Comparison of ENCODE assay signal across 8 cellular contexts in the genomic region with DNA sequence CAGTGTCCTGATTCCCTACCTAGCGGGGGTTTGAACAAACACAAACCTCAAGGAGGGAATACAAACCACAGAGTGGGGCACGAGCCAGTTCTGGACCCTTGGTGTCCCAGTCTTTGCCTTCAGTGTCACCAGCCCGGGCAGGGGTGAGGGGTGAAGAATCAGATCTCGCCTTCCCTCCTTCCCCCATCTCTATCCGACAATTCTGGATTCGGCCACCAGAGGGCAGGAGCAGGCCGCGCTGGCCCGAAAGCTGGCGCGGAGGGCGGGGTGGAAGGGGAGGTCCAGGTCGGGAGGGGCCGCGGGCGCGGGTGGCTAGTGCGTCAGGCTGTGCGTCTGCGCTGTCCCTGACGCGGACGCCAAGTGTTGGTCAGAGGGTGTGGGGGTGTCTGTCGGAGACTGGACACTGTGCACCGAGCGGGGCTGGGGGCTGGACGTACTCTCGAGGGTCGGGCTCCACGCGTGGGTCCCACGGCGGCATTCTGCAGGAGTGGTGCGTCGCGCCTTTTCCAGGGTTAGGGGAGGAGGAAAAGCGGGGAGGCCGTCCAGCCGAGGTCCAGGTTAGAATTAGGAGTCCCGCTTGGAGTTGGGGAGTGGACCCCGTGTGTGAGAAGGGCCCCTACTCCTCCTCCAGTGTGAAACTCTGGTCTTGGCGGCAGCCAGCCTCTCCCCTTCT. TPM values are rescaled to one million over a fixed set of nuclear protein-coding genes. Genes with fewer than 3 reads are reported as not detected.
DNase-seq lines count a peak whose midpoint lies in the region; ATAC-seq, FAIRE-seq and TF ChIP-seq lines count a peak whose summit lies in the region.

No MANE protein-coding gene starts in this region.

- peak overlapping the region; percentile 0 to 49 (median 34) for H3K4me3 ChIP-seq in keratinocyte (ENCODE audit: control insufficient read depth in 2 of 3, extremely low read depth in 1 of 3, insufficient read depth in 2 of 3, low read depth in 1 of 3, low read length in 3 of 3)

- H3K36me3 ChIP-seq in keratinocyte (ENCODE audit: control insufficient read depth in 2 of 2, extremely low read depth in 1 of 2, insufficient read depth in 2 of 2, low read length in 2 of 2), result no peaks in the 10 kb centered on the region

- H3K9ac ChIP-seq in keratinocyte (ENCODE audit: control insufficient read depth, extremely low read depth, insufficient read depth, low read length), result no peak overlapping the region

- H3K9me1 ChIP-seq in keratinocyte (ENCODE audit: control insufficient read depth, extremely low read depth, insufficient read depth, low read length), result no peaks in the 10 kb centered on the region

- no peaks in the 10 kb centered on the region for H3K79me2 ChIP-seq in keratinocyte (ENCODE audit: control insufficient read depth, insufficient read depth, low read length)

- peaks cover 4% of the 10 kb centered on the region for H4K20me1 ChIP-seq in keratinocyte (ENCODE audit: control insufficient read depth, extremely low read depth, insufficient read depth, low read length)

- FAIRE-seq in keratinocyte (lab: Jason Lieb, UNC), result peak; percentile 46

- DNase-seq in D341Med (ENCODE audit: low spot score) (peak; percentile 94), NCI-H2171 (lab: John Stamatoyannopoulos, UW) (peak; percentile 84), keratinocyte (ENCODE audit: low read depth, low spot score) (no peak)
- DNase-seq in activated CD4-positive, CD25-positive, alpha-beta regulatory T cell (lab: John Stamatoyannopoulos, UW), result peak; percentile 35 to 76 (median 53)
- DNase-seq in central memory CD4-positive, alpha-beta T cell, result peak; percentile 58
- DNase-seq in stimulated activated CD4-positive, alpha-beta T cell treated with anti-CD3 and anti-CD28 coated beads, Interleukin-15, amount 100 ng/mL, for 1 hour (ENCODE audit: low read depth in 1 of 2, low spot score in 1 of 2), result peak; percentile 53 to 74

- H3K27me3 ChIP-seq in keratinocyte (ENCODE audit: control insufficient read depth, extremely low read depth, insufficient read depth, low read length), result peaks cover 85% of the 10 kb centered on the region

- no peaks in the 10 kb centered on the region for H3K9me3 ChIP-seq in keratinocyte (ENCODE audit: control insufficient read depth, low read depth, low read length)

- dilution Hi-C loops in keratinocyte (cut with MboI; ENCODE audit: extremely low pct_ligation_motif_present, low sequenced_read_pairs), result no loop called here

- peaks cover 9% of the 10 kb centered on the region for H3K4me1 ChIP-seq in keratinocyte (ENCODE audit: control insufficient read depth, extremely low read depth, insufficient read depth, low read length)

- TF ChIP-seq CTCF in keratinocyte (optimal IDR thresholded peaks at IDR 0.05 in 1 of 3, IDR thresholded peaks at IDR 0.05 in 1 of 3, conservative IDR thresholded peaks at IDR 0.05 in 1 of 3; ENCODE audit: extremely low read depth in 1 of 3, insufficient read depth in 2 of 3, low read length in 3 of 3), result peak; percentile 73 to 95 (median 94)

- no peak overlapping the region for H3K27ac ChIP-seq in keratinocyte (ENCODE audit: control insufficient read depth, insufficient read depth, low read length)

- H2AFZ ChIP-seq in keratinocyte (ENCODE audit: control insufficient read depth, low read length), result peak overlapping the region; percentile 33

- peak overlapping the region; percentile 70 for H3K4me2 ChIP-seq in keratinocyte (ENCODE audit: control insufficient read depth, extremely low read depth, insufficient read depth, low read depth, low read length)

- peak; percentile 57 for ATAC-seq in HG02571 (IDR thresholded peaks at IDR 0.05; ENCODE audit: unreplicated experiment)
- ATAC-seq in HG02870 (IDR thresholded peaks at IDR 0.05; ENCODE audit: unreplicated experiment), result no peak

RNA-seq across cellular contexts. Expression of a gene that starts 2.9 kb away (rescaled TPM):
- polyA plus RNA-seq in keratinocyte, result not detected in 3 replicates
- not detected for polyA plus RNA-seq in keratinocyte (2011; ENCODE audit: low read depth)
- not detected in 2 replicates for polyA plus RNA-seq in keratinocyte (2011; cell fraction: cytosol; rRNA removed)
- not detected in 2 replicates for polyA plus RNA-seq in keratinocyte (2011; cell fraction: nucleus; rRNA removed)
- not detected in 2 replicates for polyA plus RNA-seq in keratinocyte (2012; ENCODE audit: low replicate concordance)
- not detected in 3 replicates for polyA minus RNA-seq in keratinocyte
- not detected for polyA minus RNA-seq in keratinocyte (2011; cell fraction: cytosol; rRNA and poly(A)+ RNA removed)
- not detected in 2 replicates for polyA minus RNA-seq in keratinocyte (2011; cell fraction: nucleus; rRNA and poly(A)+ RNA removed)

RNA-seq across cellular contexts. Expression of a gene that starts 11.1 kb away (rescaled TPM):
- not detected in 3 replicates for polyA plus RNA-seq in keratinocyte
- polyA plus RNA-seq in keratinocyte (2011; ENCODE audit: low read depth), result not detected
- not detected in 2 replicates for polyA plus RNA-seq in keratinocyte (2011; cell fraction: cytosol; rRNA removed)
- not detected in 2 replicates for polyA plus RNA-seq in keratinocyte (2011; cell fraction: nucleus; rRNA removed)
- polyA plus RNA-seq in keratinocyte (2012; ENCODE audit: low replicate concordance), result not detected in 2 replicates
- polyA minus RNA-seq in keratinocyte, result not detected in 3 replicates
- not detected for polyA minus RNA-seq in keratinocyte (2011; cell fraction: cytosol; rRNA and poly(A)+ RNA removed)
- not detected in 2 replicates for polyA minus RNA-seq in keratinocyte (2011; cell fraction: nucleus; rRNA and poly(A)+ RNA removed)

RNA-seq across cellular contexts. Expression of a gene that starts 36.6 kb away (rescaled TPM):
- polyA plus RNA-seq in keratinocyte, result 0.03 TPM in 2 of 3 replicates, not detected in the other
- polyA plus RNA-seq in keratinocyte (2011; ENCODE audit: low read depth), result not detected
- polyA plus RNA-seq in keratinocyte (2011; cell fraction: cytosol; rRNA removed), result 0.04 and 0.08 TPM in 2 replicates
- 0.08 and 0.12 TPM in 2 replicates for polyA plus RNA-seq in keratinocyte (2011; cell fraction: nucleus; rRNA removed)
- 0.08 TPM in 1 of 2 replicates, not detected in the other for polyA plus RNA-seq in keratinocyte (2012; ENCODE audit: low replicate concordance)
- polyA minus RNA-seq in keratinocyte, result 0.30 TPM in 1 of 3 replicates, not detected in the others
- not detected for polyA minus RNA-seq in keratinocyte (2011; cell fraction: cytosol; rRNA and poly(A)+ RNA removed)
- polyA minus RNA-seq in keratinocyte (2011; cell fraction: nucleus; rRNA and poly(A)+ RNA removed), result not detected in 2 replicates

RNA-seq across cellular contexts. Expression of a gene that starts 45.2 kb away (rescaled TPM):
- polyA plus RNA-seq in keratinocyte, result not detected in 3 replicates
- not detected for polyA plus RNA-seq in keratinocyte (2011; ENCODE audit: low read depth)
- polyA plus RNA-seq in keratinocyte (2011; cell fraction: cytosol; rRNA removed), result not detected in 2 replicates
- polyA plus RNA-seq in keratinocyte (2011; cell fraction: nucleus; rRNA removed), result 0.05 and 0.37 TPM in 2 replicates
- polyA plus RNA-seq in keratinocyte (2012; ENCODE audit: low replicate concordance), result not detected in 2 replicates
- not detected in 3 replicates for polyA minus RNA-seq in keratinocyte
- polyA minus RNA-seq in keratinocyte (2011; cell fraction: cytosol; rRNA and poly(A)+ RNA removed), result not detected
- not detected in 2 replicates for polyA minus RNA-seq in keratinocyte (2011; cell fraction: nucleus; rRNA and poly(A)+ RNA removed)
